Comparison of ENCODE assay signal across 1 cellular context in genomic region chr12:116354534-116354933, GRCh38.
TF ChIP-seq lines count a peak whose summit lies in the region.

No MANE protein-coding gene starts in this region.

TF ChIP-seq in liver, 16 proteins besides CTCF, POLR2A, EP300 and RAD21 (continued from another document):
- TF ChIP-seq REST (IDR thresholded peaks at IDR 0.05) (no peak), NR2F2 (IDR thresholded peaks at IDR 0.05) (no peak), SP1 (IDR thresholded peaks at IDR 0.05) (no peak), EGR1 (IDR thresholded peaks at IDR 0.05; ENCODE audit: low read depth in 2 of 2) (no peak), FOXA2 (IDR thresholded peaks at IDR 0.05) (no peak), RXRA (IDR thresholded peaks at IDR 0.05) (no peak)
